Comparison of ENCODE assay signal across 15 cellular contexts in genomic region chr3:35944915-35945710, GRCh38.
DNase-seq lines count a peak whose midpoint lies in the region; TF ChIP-seq lines count a peak whose summit lies in the region.
"Had no signal": no experiment of that assay in that cellular context is flagged by ENCODE, and none has a peak within 500 bp of the region (broad histone marks: within the 10 kb centered on the region; RNA-seq: fewer than 3 reads in every experiment).

No MANE protein-coding gene starts in this region.

- H3K9me3 ChIP-seq in skeletal muscle satellite cell (replicated peaks; ENCODE audit: low read length) (no peaks in the 10 kb centered on the region), adrenal gland (replicated peaks in 1 of 3) (no peaks in the 10 kb centered on the region)
- H3K9me3 ChIP-seq: thoracic aorta had no signal

- H3K4me2 ChIP-seq in skeletal muscle satellite cell (ENCODE audit: low read length), result peak overlapping the region; percentile 43

- no peaks in the 10 kb centered on the region for H3K27me3 Mint-ChIP-seq in HFFc6 (ENCODE audit: insufficient read depth)

- no peak overlapping the region for H3K4me3 ChIP-seq in fibroblast of mammary gland (ENCODE audit: control insufficient read depth, low read depth, low read length)
- no peak overlapping the region for H3K4me3 ChIP-seq in skeletal muscle satellite cell (ENCODE audit: low read length)
- no peak overlapping the region for H3K4me3 ChIP-seq in adrenal gland

- H3K9me3 Mint-ChIP-seq in HFFc6, result peaks cover 4% of the 10 kb centered on the region
- H3K9me3 Mint-ChIP-seq: CD14-positive monocyte had no signal

- H3K4me1 ChIP-seq in skeletal muscle satellite cell (ENCODE audit: control insufficient read depth, insufficient read depth, low read length), result peaks cover 21% of the 10 kb centered on the region
- no peaks in the 10 kb centered on the region for H3K4me1 ChIP-seq in adrenal gland (replicated peaks in 1 of 2)

- TF ChIP-seq CTCF in HFFc6 (IDR thresholded peaks at IDR 0.05) (no peak), fibroblast of mammary gland (conservative IDR thresholded peaks at IDR 0.05; ENCODE audit: control insufficient read depth, insufficient read depth, low read depth, low read length) (no peak), adrenal gland (IDR thresholded peaks at IDR 0.05) (no peak)

- H3K4me1 Mint-ChIP-seq in HFFc6 (ENCODE audit: low read depth), result peaks cover 20% of the 10 kb centered on the region; the same call in 1 of the 2 replicates
- H3K4me1 Mint-ChIP-seq: CD14-positive monocyte had no signal

- H3K36me3 ChIP-seq in skeletal muscle satellite cell (ENCODE audit: insufficient read depth, low read length) (no peaks in the 10 kb centered on the region), adrenal gland (replicated peaks in 1 of 2) (no peaks in the 10 kb centered on the region)
- H3K36me3 ChIP-seq: thoracic aorta had no signal

- H3K27me3 ChIP-seq in skeletal muscle satellite cell (ENCODE audit: control insufficient read depth, insufficient read depth, low read length) (no peaks in the 10 kb centered on the region), adrenal gland (no peaks in the 10 kb centered on the region)

- no peak overlapping the region for H3K27ac ChIP-seq in adrenal gland
- H3K27ac ChIP-seq: thoracic aorta had no signal

- peak; percentile 9 for DNase-seq in HFFc6
- DNase-seq in SW480 (ENCODE audit: low spot score), result peak; percentile 8
- peak; percentile 44 for DNase-seq in fibroblast of mammary gland (ENCODE audit: low read depth)
- no peak for DNase-seq in adrenal gland
- DNase-seq in T-helper 2 cell, result no peak
- DNase-seq in DMS 273 treated with DMSO at 0.1 percent for 48 hours (lab: John Stamatoyannopoulos, UW), result no peak
- DNase-seq: activated CD4-positive, CD25-positive, alpha-beta regulatory T cell; activated naive CD4-positive, alpha-beta T cell treated with anti-CD3 and anti-CD28 coated beads for 36 hours; caudate nucleus; glutamatergic neuron; NCI-H1092; stimulated activated CD4-positive, alpha-beta T cell treated with anti-CD3 and anti-CD28 coated beads, Interleukin-15, amount 100 ng/mL, for 24 hours had no signal

- no peaks in the 10 kb centered on the region for H3K36me3 Mint-ChIP-seq in HFFc6 (ENCODE audit: low read depth)
- H3K36me3 Mint-ChIP-seq: CD14-positive monocyte had no signal

- H3K9ac ChIP-seq in skeletal muscle satellite cell (ENCODE audit: low read depth, low read length), result no peak overlapping the region

- H3K4me3 Mint-ChIP-seq in HFFc6, result peak overlapping the region; percentile 7; the same call in 1 of the 2 replicates
- H3K4me3 Mint-ChIP-seq: activated naive CD4-positive, alpha-beta T cell treated with anti-CD3 and anti-CD28 coated beads for 36 hours; CD14-positive monocyte had no signal

- no peak for TF ChIP-seq POLR2A in adrenal gland (IDR thresholded peaks at IDR 0.05)

- 76 to 89% (median 86%) methylated on average over 3 of the region's 3 CpGs for WGBS in adrenal gland, 4 donors

- intact Hi-C loops in adrenal gland (cut with DNase I), result no loop called here

- peak overlapping the region; percentile 44; the same call in 1 of the 2 replicates for H3K27ac Mint-ChIP-seq in HFFc6
- H3K27ac Mint-ChIP-seq: activated naive CD4-positive, alpha-beta T cell treated with anti-CD3 and anti-CD28 coated beads for 36 hours; CD14-positive monocyte had no signal

Comparison
In these comparisons a context has a peak if more than half of its experiments do, and no peak if none do; other contexts are left out.
1. DNase-seq: peak in HFFc6 (single experiment), SW480 (single experiment) and fibroblast of mammary gland (single experiment); none in adrenal gland (0 of 7), T-helper 2 cell (0 of 5) and DMS 273 treated with DMSO at 0.1 percent for 48 hours (single experiment).